Comparison of ENCODE assay signal across 8 cellular contexts in the genomic region with DNA sequence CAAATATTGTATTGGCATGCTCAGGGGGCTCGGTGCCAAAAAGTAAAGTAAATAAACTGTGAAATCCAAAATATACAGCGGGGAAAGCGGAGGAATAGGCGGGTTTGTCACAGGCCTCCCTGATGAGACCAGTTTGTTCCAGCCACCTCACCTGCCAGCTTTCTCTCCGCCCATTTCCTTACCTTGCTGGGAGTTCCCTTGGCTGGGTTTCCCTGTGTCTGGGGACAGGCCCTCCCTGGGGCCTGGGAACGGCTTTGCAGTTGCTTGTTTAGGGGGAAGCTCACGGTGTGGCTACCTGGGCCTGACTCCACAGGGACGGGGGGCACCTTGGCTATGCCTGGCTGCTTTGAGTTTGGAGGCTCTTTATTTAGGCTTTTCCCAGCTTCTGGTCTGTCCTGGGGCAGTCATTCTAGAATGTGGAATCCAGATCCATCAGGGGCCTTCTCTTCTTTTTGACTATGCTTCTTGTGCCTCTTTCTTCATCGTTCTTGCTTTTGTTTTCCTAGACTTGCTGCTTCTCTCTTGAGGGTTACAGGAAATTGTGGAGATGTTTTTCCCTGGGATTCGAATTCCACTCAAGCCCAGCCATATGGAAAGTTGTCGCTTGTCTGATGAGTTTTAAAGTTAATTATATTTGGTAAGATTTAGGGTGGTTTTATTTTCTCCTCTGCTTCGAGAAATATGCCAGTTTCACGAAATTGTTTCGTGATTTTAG. TPM values are rescaled to one million over a fixed set of nuclear protein-coding genes. Genes with fewer than 3 reads are reported as not detected.
DNase-seq lines count a peak whose midpoint lies in the region; ATAC-seq, FAIRE-seq and TF ChIP-seq lines count a peak whose summit lies in the region.

No MANE protein-coding gene starts in this region.

- H3K36me3 ChIP-seq in psoas muscle (ENCODE audit: insufficient read depth in 1 of 2, low read depth in 1 of 2): no peaks in the 10 kb centered on the region

- FAIRE-seq in frontal cortex (lab: Jason Lieb, UNC): no peak

- intact Hi-C loops in psoas muscle (cut with DNase I): loop anchor here (5.0 kb wide), 2 partner anchors 199 to 334 kb away; no protein-coding TSS in a partner anchor

- peaks cover 10% of the 10 kb centered on the region for H3K4me1 ChIP-seq in psoas muscle

- H3K27ac ChIP-seq in psoas muscle: no peak overlapping the region

- TF ChIP-seq CTCF in fibroblast of villous mesenchyme (IDR thresholded peaks at IDR 0.05; ENCODE audit: insufficient read depth, low read depth, low read length) (no peak), psoas muscle (IDR thresholded peaks at IDR 0.05) (no peak)

- DNase-seq in DMS79 treated with DMSO at 0.1 percent for 48 hours (lab: John Stamatoyannopoulos, UW) (peak; percentile 84), NCI-H748 treated with DMSO at 0.1 percent for 48 hours (lab: John Stamatoyannopoulos, UW) (peak; percentile 31), fibroblast of villous mesenchyme (ENCODE audit: low read depth) (peak; percentile 29), psoas muscle (no peak), frontal cortex (ENCODE audit: low spot score in 2 of 2) (no peak), T1000 (lab: John Stamatoyannopoulos, UW) (no peak)
- no peak for DNase-seq in activated CD4-positive, alpha-beta T cell treated with anti-CD3 and anti-CD28 coated beads for 4 hours

- ATAC-seq in psoas muscle: no peak
- ATAC-seq in HG03135 (IDR thresholded peaks at IDR 0.05; ENCODE audit: unreplicated experiment): no peak

- H3K27me3 ChIP-seq in psoas muscle (ENCODE audit: insufficient read depth in 3 of 3, low read length in 2 of 3): peaks cover 0 to 89% (median 38%) of the 10 kb centered on the region in 3 donors

- WGBS in psoas muscle, 3 donors: 63 to 64% (median 64%) methylated on average over 14 of the region's 14 CpGs

- peak overlapping the region; percentile 88 for H3K4me3 ChIP-seq in fibroblast of villous mesenchyme (ENCODE audit: low read depth, low read length)
- H3K4me3 ChIP-seq in psoas muscle: peak overlapping the region; percentile 69

- no peaks in the 10 kb centered on the region for H3K9me3 ChIP-seq in psoas muscle

RNA-seq across cellular contexts. Expression of a gene that starts 2.3 kb away (rescaled TPM):
- total RNA-seq in fibroblast of villous mesenchyme (22.5 and 28.3 TPM in 2 replicates), psoas muscle (1 to 10 TPM in 1 of 4 donors, under 1 TPM in 3; 0.66 to 2.4 (median 0.76) TPM), frontal cortex (0.41 TPM)
- under 1 TPM; 0.20 to 0.24 (median 0.22) TPM for polyA plus RNA-seq in psoas muscle

Comparison
In these comparisons a context has a peak if more than half of its experiments do, and no peak if none do; other contexts are left out.
1. DNase-seq: peak in DMS79 treated with DMSO at 0.1 percent for 48 hours (single experiment), NCI-H748 treated with DMSO at 0.1 percent for 48 hours (single experiment) and fibroblast of villous mesenchyme (single experiment); none in psoas muscle (0 of 2), frontal cortex (0 of 2), activated CD4-positive, alpha-beta T cell treated with anti-CD3 and anti-CD28 coated beads for 4 hours (0 of 2) and T1000 (single experiment).